Comparison of ENCODE assay signal across 16 cellular contexts in genomic region chr16:4795181-4795827, GRCh38. TPM values are rescaled to one million over a fixed set of nuclear protein-coding genes. Genes with fewer than 3 reads are reported as not detected.
DNase-seq lines count a peak whose midpoint lies in the region; ATAC-seq and TF ChIP-seq lines count a peak whose summit lies in the region.
"Had no signal": no experiment of that assay in that cellular context is flagged by ENCODE, and none has a peak within 500 bp of the region (broad histone marks: within the 10 kb centered on the region; RNA-seq: fewer than 3 reads in every experiment).

Gene SMIM22, plus strand, starts transcription at chr16:4795369. Its CDS starts 366 bp downstream, at chr16:4795735.

- DNase-seq in DMS53 (lab: John Stamatoyannopoulos, UW) (peak; percentile 90), NCI-H2029 (lab: John Stamatoyannopoulos, UW) (peak; percentile 67), SW480 (ENCODE audit: low spot score) (peak; percentile 75), mucosa of gallbladder (ENCODE audit: low spot score) (peak; percentile 62), HK-2 (ENCODE audit: unreplicated experiment) (no peak), GM13977 (ENCODE audit: low spot score) (no peak)
- DNase-seq: activated B cell treated with CpG ODN at 0.5 μM for 24 hours; activated T-cell treated with anti-CD3 and anti-CD28 coated beads, Interleukin-2, amount 50 U/mL, for 1 hour; dorsolateral prefrontal cortex; left ventricle myocardium inferior; NCI-H1048; ovary had no signal

- TF ChIP-seq CTCF in GM13977 (IDR thresholded peaks at IDR 0.05; ENCODE audit: extremely low read depth, insufficient read depth, missing control alignments) = no peak

- in situ Hi-C loops in GM13977 (cut with MboI; ENCODE audit: low pct_unique_long_range_greater_than_20kb, low sequenced_read_pairs, unreplicated experiment) = no loop called here

- ATAC-seq in HG02642 (IDR thresholded peaks at IDR 0.05; ENCODE audit: poor library complexity, unreplicated experiment) (no peak), GM18873 (IDR thresholded peaks at IDR 0.05; ENCODE audit: low FRiP score, unreplicated experiment) (no peak)

RNA-seq across cellular contexts. Expression of gene SMIM22, which starts in this region (rescaled TPM):
- total RNA-seq in mucosa of gallbladder = 194 TPM
- total RNA-seq: activated B cell treated with CpG ODN at 0.5 μM for 24 hours, HT1080, left ventricle myocardium inferior, SJSA1 had no signal

Comparison
In these comparisons a context has a peak if more than half of its experiments do, and no peak if none do; other contexts are left out.
1. DNase-seq: peak in DMS53 (single experiment), NCI-H2029 (single experiment), SW480 (single experiment) and mucosa of gallbladder (single experiment); none in HK-2 (single experiment) and GM13977 (single experiment).